ENCODE assay signal across 9 cellular contexts in genomic region chr5:78008356-78008967, GRCh38.
DNase-seq lines count a peak whose midpoint lies in the region; ATAC-seq and TF ChIP-seq lines count a peak whose summit lies in the region.
"Had no signal": no experiment of that assay in that cellular context is flagged by ENCODE, and none has a peak within 500 bp of the region (broad histone marks: within the 10 kb centered on the region; RNA-seq: fewer than 3 reads in every experiment).

No MANE protein-coding gene starts in this region.

- DNase-seq in NCI-H446 (lab: John Stamatoyannopoulos, UW) (peak; percentile 28 to 48), NCI-H446 treated with DMSO at 0.1 percent for 48 hours (lab: John Stamatoyannopoulos, UW) (no peak), NCI-H1105 (lab: John Stamatoyannopoulos, UW) (peak; percentile 23), right atrium auricular region (ENCODE audit: low spot score) (no peak), testis (peak; percentile 57)
- DNase-seq in stimulated activated CD4-positive, alpha-beta T cell treated with anti-CD3 and anti-CD28 coated beads, Interleukin-4, amount 100 ng/mL, for 1 hour = no peak
- DNase-seq: activated naive CD8-positive, alpha-beta T cell treated with anti-CD3 and anti-CD28 coated beads, Interleukin-2, amount 10 ng/mL, durations not matched to agents 7 days and 5 days had no signal

- 60 to 79% methylated on average over 1 of the region's 1 CpG for WGBS in testis, 2 donors

- no peak for ATAC-seq in GM21526 (IDR thresholded peaks at IDR 0.05; ENCODE audit: low FRiP score, unreplicated experiment)

- TF ChIP-seq POLR2A in testis (IDR thresholded peaks at IDR 0.05) = no peak

- H3K27ac ChIP-seq in VCaP = no peak overlapping the region
- no peak overlapping the region for H3K27ac ChIP-seq in right atrium auricular region
- H3K27ac ChIP-seq in testis = no peak overlapping the region

- intact Hi-C loops in testis (cut with DNase I; ENCODE audit: low total_unique reads) = no loop called here

- H3K36me3 ChIP-seq in right atrium auricular region = no peaks in the 10 kb centered on the region
- no peaks in the 10 kb centered on the region for H3K36me3 ChIP-seq in testis (ENCODE audit: low read depth, missing control alignments)

- H3K27me3 ChIP-seq in right atrium auricular region = no peaks in the 10 kb centered on the region
- H3K27me3 ChIP-seq in testis = no peaks in the 10 kb centered on the region

- TF ChIP-seq CTCF in VCaP (conservative IDR thresholded peaks at IDR 0.05) (peak; percentile 92), right atrium auricular region (IDR thresholded peaks at IDR 0.05) (peak; percentile 41 to 84), testis (IDR thresholded peaks at IDR 0.05) (peak; percentile 43 to 66 (median 52))

- H3K4me1 ChIP-seq in right atrium auricular region (no peaks in the 10 kb centered on the region), testis (no peaks in the 10 kb centered on the region)

- H3K9me3 ChIP-seq in right atrium auricular region = no peaks in the 10 kb centered on the region
- H3K9me3 ChIP-seq in testis = no peaks in the 10 kb centered on the region

- H3K4me3 ChIP-seq in right atrium auricular region (no peak overlapping the region), testis (no peak overlapping the region)

Comparison
In these comparisons a context has a peak if more than half of its experiments do, and no peak if none do; other contexts are left out.
1. DNase-seq: peak in NCI-H446 (2 of 2), NCI-H1105 (single experiment) and testis (single experiment); none in NCI-H446 treated with DMSO at 0.1 percent for 48 hours (single experiment), right atrium auricular region (single experiment) and stimulated activated CD4-positive, alpha-beta T cell treated with anti-CD3 and anti-CD28 coated beads, Interleukin-4, amount 100 ng/mL, for 1 hour (single experiment).
2. Peak in every context shown above with its lines, with median percentiles within 50 percentile points of each other: CTCF ChIP-seq.